ENCODE assay signal across 1 cellular context in the genomic region with DNA sequence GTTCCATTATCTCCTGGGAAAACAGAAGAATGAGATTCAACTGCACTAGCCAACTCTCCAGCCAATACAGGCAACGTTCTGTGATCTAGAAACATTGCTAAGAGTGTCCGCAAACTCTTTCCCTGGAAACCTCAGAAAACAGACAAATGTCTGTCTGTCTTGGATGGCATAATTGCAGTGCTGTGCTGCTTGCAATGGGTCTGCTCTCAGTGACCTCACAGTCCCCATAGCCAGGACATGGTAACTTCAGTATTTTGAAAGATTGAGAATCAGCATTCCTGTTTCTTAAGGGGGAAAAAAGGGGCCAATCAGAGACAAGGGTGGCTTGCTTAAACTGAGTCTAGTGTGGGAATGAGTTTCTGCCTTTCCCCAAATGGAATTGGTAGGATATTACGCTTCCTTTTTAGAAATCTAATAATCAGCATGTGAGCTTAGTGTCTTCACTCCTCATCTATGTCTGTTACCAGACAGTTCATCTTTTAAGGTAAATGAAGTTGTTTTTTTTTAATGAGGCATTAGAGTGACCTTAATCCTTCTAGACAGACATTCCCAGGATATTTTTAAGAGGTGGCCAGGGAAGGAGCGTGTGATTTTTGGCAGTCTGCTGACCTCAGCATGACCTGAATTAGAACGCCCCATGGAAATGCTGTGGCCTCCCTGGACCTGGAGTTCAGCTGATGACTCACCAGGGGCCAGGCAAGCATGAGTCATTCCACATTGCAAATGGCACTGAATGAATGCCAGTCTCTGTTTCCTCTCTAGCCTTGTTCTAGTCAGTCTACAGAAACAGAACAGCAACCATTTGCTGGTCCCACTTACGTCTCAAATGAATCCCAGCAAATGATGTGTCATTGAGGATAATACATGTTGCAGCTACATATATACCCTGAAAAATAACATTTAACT.
TF ChIP-seq lines count a peak whose summit lies in the region.

No MANE protein-coding gene starts in this region.

TF ChIP-seq in GM23338, 12 proteins besides CTCF, POLR2A, EP300 and RAD21 (continued from another document):
- TF ChIP-seq, protein P1, sequence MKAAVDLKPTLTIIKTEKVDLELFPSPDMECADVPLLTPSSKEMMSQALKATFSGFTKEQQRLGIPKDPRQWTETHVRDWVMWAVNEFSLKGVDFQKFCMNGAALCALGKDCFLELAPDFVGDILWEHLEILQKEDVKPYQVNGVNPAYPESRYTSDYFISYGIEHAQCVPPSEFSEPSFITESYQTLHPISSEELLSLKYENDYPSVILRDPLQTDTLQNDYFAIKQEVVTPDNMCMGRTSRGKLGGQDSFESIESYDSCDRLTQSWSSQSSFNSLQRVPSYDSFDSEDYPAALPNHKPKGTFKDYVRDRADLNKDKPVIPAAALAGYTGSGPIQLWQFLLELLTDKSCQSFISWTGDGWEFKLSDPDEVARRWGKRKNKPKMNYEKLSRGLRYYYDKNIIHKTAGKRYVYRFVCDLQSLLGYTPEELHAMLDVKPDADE (IDR thresholded peaks at IDR 0.05): no peak
TF ChIP-seq in GM23338: peak in this region for 0.
